Comparison of ENCODE assay signal across 12 cellular contexts in the genomic region with DNA sequence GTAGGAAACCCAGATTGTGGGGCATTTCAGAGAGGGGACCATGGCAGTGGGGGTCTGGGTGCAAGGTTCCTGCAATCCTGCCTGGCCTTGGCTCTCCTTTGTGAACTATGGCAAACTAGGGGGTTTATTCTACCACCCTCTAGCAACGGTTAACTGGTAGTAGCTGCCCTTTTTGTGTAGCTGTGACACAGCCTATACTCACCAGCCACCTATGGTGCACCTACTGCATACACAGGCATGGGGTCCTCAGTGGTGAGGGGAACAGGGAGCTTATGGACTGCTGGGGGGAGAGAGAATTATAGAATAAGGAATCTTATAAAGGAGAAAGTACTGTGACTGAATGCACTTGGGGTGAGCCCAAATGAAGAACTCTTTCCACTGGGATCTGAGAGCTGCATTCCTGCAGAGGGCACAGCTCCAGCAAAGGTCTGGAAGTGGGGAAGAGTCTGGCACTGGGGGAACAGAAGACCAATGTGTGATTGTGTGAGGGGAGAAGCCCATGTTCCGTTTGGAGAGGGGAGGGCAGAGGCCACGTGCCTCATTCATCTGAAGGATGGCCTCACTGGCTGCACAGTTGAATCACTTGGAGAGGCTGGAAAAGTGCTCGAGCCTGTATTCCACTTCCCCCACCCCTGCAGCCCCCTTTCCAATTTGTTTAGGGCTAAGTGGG. TPM values are rescaled to one million over a fixed set of nuclear protein-coding genes. Genes with fewer than 3 reads are reported as not detected.
DNase-seq lines count a peak whose midpoint lies in the region; ATAC-seq, FAIRE-seq and TF ChIP-seq lines count a peak whose summit lies in the region.
"Had no signal": no experiment of that assay in that cellular context is flagged by ENCODE, and none has a peak within 500 bp of the region (broad histone marks: within the 10 kb centered on the region; RNA-seq: fewer than 3 reads in every experiment).

No MANE protein-coding gene starts in this region.

- TF ChIP-seq RAD21 in liver (IDR thresholded peaks at IDR 0.05) (no peak), HepG2 (CRISPR knock-in tag; IDR thresholded peaks at IDR 0.05) (no peak)

- TF ChIP-seq CTCF in liver (IDR thresholded peaks at IDR 0.05; ENCODE audit: low read depth, low read length, missing input control) (no peak), HepG2 (CRISPR knock-in tag; IDR thresholded peaks at IDR 0.05) (no peak), bronchial epithelial cell (IDR thresholded peaks at IDR 0.05; ENCODE audit: insufficient read depth, low read length, severe bottlenecking) (no peak), natural killer cell (IDR thresholded peaks at IDR 0.05) (no peak), vagina (IDR thresholded peaks at IDR 0.05) (no peak)

- H3K27ac ChIP-seq in liver (ENCODE audit: low read depth in 1 of 2, low read length in 2 of 2), result peak overlapping the region; percentile 80 to 89
- no peak overlapping the region for H3K27ac ChIP-seq in HepG2 (ENCODE audit: extremely low read length, insufficient read depth, low read length)
- peak overlapping the region; percentile 80 for H3K27ac ChIP-seq in vagina
- H3K27ac ChIP-seq in small intestine (ENCODE audit: low read depth in 1 of 2, low read length in 1 of 2), result no peak overlapping the region

- in situ Hi-C loops in HepG2 (cut with HindIII; ENCODE audit: extremely low pct_ligation_motif_present, low pct_unique_long_range_greater_than_20kb), result no loop called here

- no peaks in the 10 kb centered on the region for H3K9me3 Mint-ChIP-seq in natural killer cell

- no peaks in the 10 kb centered on the region for H3K27me3 ChIP-seq in liver (ENCODE audit: control insufficient read depth in 4 of 4, insufficient read depth in 4 of 4, low read length in 3 of 4)
- peaks cover 0 to 6% of the 10 kb centered on the region in 2 experiments; a peak in 1 of 5 replicates for H3K27me3 ChIP-seq in HepG2 (ENCODE audit: control insufficient read depth in 1 of 2, insufficient read depth in 2 of 2, low read length in 2 of 2)
- no peaks in the 10 kb centered on the region for H3K27me3 ChIP-seq in bronchial epithelial cell (ENCODE audit: control insufficient read depth, insufficient read depth, low read length)
- H3K27me3 ChIP-seq in vagina, result no peaks in the 10 kb centered on the region
- H3K27me3 ChIP-seq in small intestine (ENCODE audit: control insufficient read depth in 2 of 2, insufficient read depth in 2 of 2, low read length in 2 of 2), result no peaks in the 10 kb centered on the region

- peak overlapping the region; percentile 39 to 83 for H3K9ac ChIP-seq in liver (ENCODE audit: low read depth in 1 of 2, low read length in 2 of 2)
- no peak overlapping the region for H3K9ac ChIP-seq in HepG2 (ENCODE audit: insufficient read depth, low read depth, low read length)

- POLR2A ChIA-PET in HepG2 (lab: Yijun Ruan, JAX), result interaction anchor here (1.3 to 1.8 kb wide), 2 partner anchors 18 to 27 kb away, joined by 3 to 5 read pairs; a partner anchor contains a TSS

- TF ChIP-seq EP300 in HepG2 (IDR thresholded peaks at IDR 0.05; ENCODE audit: low read depth in 2 of 2, low read length in 2 of 2) (no peak), HepG2 (CRISPR knock-in tag; IDR thresholded peaks at IDR 0.05; ENCODE audit: borderline replicate concordance) (no peak)

- intact Hi-C loops in HepG2 (cut with micrococcal nuclease; ENCODE audit: unreplicated experiment) (no loop called here), natural killer cell (cut with micrococcal nuclease) (no loop called here), vagina (cut with DNase I) (loop anchor here (5.0 kb wide), 1 partner anchor 57 kb away; a partner anchor contains a TSS)

- no peak overlapping the region for H3K27ac Mint-ChIP-seq in natural killer cell
- H3K27ac Mint-ChIP-seq: CD14-positive monocyte had no signal

- no peaks in the 10 kb centered on the region for H3K36me3 ChIP-seq in liver (ENCODE audit: control insufficient read depth in 4 of 4, insufficient read depth in 3 of 4, low read depth in 1 of 4, low read length in 3 of 4)
- no peaks in the 10 kb centered on the region for H3K36me3 ChIP-seq in HepG2 (replicated peaks in 1 of 2; ENCODE audit: control insufficient read depth in 1 of 2, insufficient read depth in 2 of 2, low read length in 2 of 2)
- H3K36me3 ChIP-seq in bronchial epithelial cell (ENCODE audit: control insufficient read depth, insufficient read depth, low read length), result peaks cover 9% of the 10 kb centered on the region
- no peaks in the 10 kb centered on the region for H3K36me3 ChIP-seq in vagina
- H3K36me3 ChIP-seq in small intestine (ENCODE audit: control insufficient read depth in 2 of 2, insufficient read depth in 2 of 2, low read length in 2 of 2), result no peaks in the 10 kb centered on the region

- no peak overlapping the region for H3K4me2 ChIP-seq in HepG2 (ENCODE audit: low read depth, low read length)

- H3K4me1 ChIP-seq in liver (ENCODE audit: control insufficient read depth in 4 of 4, insufficient read depth in 4 of 4, low read length in 3 of 4) (peaks cover 4 to 19% (median 10%) of the 10 kb centered on the region in 4 donors), HepG2 (ENCODE audit: insufficient read depth, low read length) (peaks cover 55% of the 10 kb centered on the region), vagina (peaks cover 24% of the 10 kb centered on the region), small intestine (ENCODE audit: control insufficient read depth in 2 of 2, insufficient read depth in 1 of 2, low read depth in 1 of 2, low read length in 1 of 2) (peaks cover 0 to 4% of the 10 kb centered on the region in 2 donors)

- H3K4me3 ChIP-seq in liver (ENCODE audit: low read depth in 1 of 3, low read length in 3 of 3) (peak overlapping the region; percentile 60 to 78 (median 77)), HepG2 (replicated peaks in 1 of 3; ENCODE audit: insufficient read depth in 1 of 3, low read depth in 2 of 3, low read length in 3 of 3) (no peak overlapping the region), bronchial epithelial cell (ENCODE audit: low read depth, low read length) (peak overlapping the region; percentile 95), vagina (peak overlapping the region in 1 of 2 donors; percentile 59), small intestine (ENCODE audit: low read depth in 1 of 2, low read length in 2 of 2) (no peak overlapping the region)

- peaks cover 9 to 17% of the 10 kb centered on the region in 2 donors for H3K4me1 Mint-ChIP-seq in natural killer cell

- peak overlapping the region; percentile 53 for H3K4me3 Mint-ChIP-seq in natural killer cell
- H3K4me3 Mint-ChIP-seq: CD14-positive monocyte had no signal

- 35% methylated on average over 4 of the region's 4 CpGs for WGBS in liver
- 43% methylated on average over 3 of the region's 4 CpGs for WGBS in HepG2 (ENCODE audit: low lambda C conversion rate)
- WGBS in small intestine, 3 donors, result 52 to 69% (median 54%) methylated on average over 4 of the region's 4 CpGs

- ATAC-seq in HepG2, result no peak
- no peak for ATAC-seq in natural killer cell
- no peak for ATAC-seq in HG03571 (IDR thresholded peaks at IDR 0.05; ENCODE audit: unreplicated experiment)

- H4K20me1 ChIP-seq in HepG2 (ENCODE audit: insufficient read depth, low read length), result no peaks in the 10 kb centered on the region

- DNase-seq in HepG2 (ENCODE audit: low spot score) (no peak), bronchial epithelial cell (ENCODE audit: low read depth) (peak; percentile 33), natural killer cell (no peak), vagina (ENCODE audit: extremely low spot score in 2 of 2) (no peak), UCSD-AML1 (lab: John Stamatoyannopoulos, UW; ENCODE audit: unreplicated experiment) (no peak), small intestine (no peak)
- DNase-seq: activated CD8-positive, alpha-beta memory T cell treated with anti-CD3 and anti-CD28 coated beads, Interleukin-2, amount 50 U/mL, for 48 hours; NCI-H2171 had no signal

- H3K9me3 ChIP-seq in liver (ENCODE audit: control insufficient read depth in 4 of 4, low read length in 3 of 4), result no peaks in the 10 kb centered on the region
- peaks cover 10% of the 10 kb centered on the region for H3K9me3 ChIP-seq in HepG2 (ENCODE audit: low read length)
- H3K9me3 ChIP-seq in vagina, result no peaks in the 10 kb centered on the region
- no peaks in the 10 kb centered on the region for H3K9me3 ChIP-seq in small intestine (ENCODE audit: control insufficient read depth, low read depth)

- no peaks in the 10 kb centered on the region for H3K79me2 ChIP-seq in HepG2 (ENCODE audit: insufficient read depth, low read length)

- BruUV-seq in HepG2 (replicated peaks; lab: Mats Ljungman, UMichigan), result no TSS peak

- H3K27me3 Mint-ChIP-seq in natural killer cell (ENCODE audit: low read depth in 2 of 2), result peaks cover 0 to 12% of the 10 kb centered on the region in 2 donors

- H2AFZ ChIP-seq in HepG2 (ENCODE audit: low read length), result no peak overlapping the region

- no peaks in the 10 kb centered on the region for H3K36me3 Mint-ChIP-seq in natural killer cell

- FAIRE-seq in HepG2 (lab: Jason Lieb, UNC), result no peak
- FAIRE-seq in bronchial epithelial cell (lab: Jason Lieb, UNC), result no peak
- no peak for FAIRE-seq in small intestine (lab: Jason Lieb, UNC)

- TF ChIP-seq POLR2A in HepG2 (IDR thresholded peaks at IDR 0.05; ENCODE audit: insufficient read depth in 1 of 2, low read depth in 2 of 2, low read length in 2 of 2) (no peak), vagina (IDR thresholded peaks at IDR 0.05) (no peak)

- CTCF ChIA-PET in HepG2 (lab: Yijun Ruan, JAX; ENCODE audit: low intra/inter-chr PET ratio, low total read pairs), result no interaction called here

RNA-seq across cellular contexts. Expression of a gene that starts 2.1 kb away (rescaled TPM):
- total RNA-seq in liver (100 to 1,000 TPM; 213 to 754 TPM), HepG2 (2016; rRNA removed; fragmentation: Illumina TruSeq; extraction: Trizol) (288 and 327 TPM in 2 replicates), bronchial epithelial cell (212 and 261 TPM in 2 replicates), natural killer cell (10 to 100 TPM; 17.6 to 23.1 (median 20.0) TPM), vagina (3,049 TPM)
- polyA plus RNA-seq in liver (1,000 to 10,000 TPM; 2,051 to 3,979 TPM), HepG2 (2011; rRNA removed) (9.8 and 19.7 TPM in 2 replicates), small intestine (100 to 1,000 TPM in 2 of 3 donors, 10 to 100 TPM in 1; 93.7 to 776 (median 137) TPM)
- 73.9 and 100 TPM in 2 replicates for total RNA-seq in HepG2 (2016; cell fraction: cytosol; rRNA removed; fragmentation: Illumina TruSeq; extraction: Trizol; ENCODE audit: low read depth)
- total RNA-seq in HepG2 (2016; cell fraction: insoluble cytoplasmic fraction; rRNA removed; fragmentation: Illumina TruSeq; extraction: Trizol), result 257 and 313 TPM in 2 replicates
- total RNA-seq in HepG2 (2016; cell fraction: membrane; rRNA removed; fragmentation: Illumina TruSeq; extraction: Trizol), result 97.1 and 117 TPM in 2 replicates
- total RNA-seq in HepG2 (2016; cell fraction: nucleus; rRNA removed; fragmentation: Illumina TruSeq; extraction: Trizol), result 90.2 and 125 TPM in 2 replicates
- 45.2 and 131 TPM in 2 replicates for polyA plus RNA-seq in HepG2 (2011; cell fraction: cytosol; rRNA removed)
- polyA plus RNA-seq in HepG2 (2011; cell fraction: nucleus; rRNA removed), result 13.2 and 26.8 TPM in 2 replicates
- polyA plus RNA-seq in HepG2 (2012), result 19.2 and 23.8 TPM in 2 replicates
- polyA plus RNA-seq in HepG2 (2016; cell fraction: cytosol; fragmentation: Illumina TruSeq; extraction: Trizol; ENCODE audit: low read depth), result 63.5 and 83.4 TPM in 2 replicates
- polyA plus RNA-seq in HepG2 (2016; cell fraction: insoluble cytoplasmic fraction; fragmentation: Illumina TruSeq; extraction: Trizol; ENCODE audit: low read depth), result 331 and 345 TPM in 2 replicates
- polyA plus RNA-seq in HepG2 (2016; cell fraction: membrane; fragmentation: Illumina TruSeq; extraction: Trizol; ENCODE audit: low read depth), result 110 and 112 TPM in 2 replicates
- 198 and 202 TPM in 2 replicates for polyA plus RNA-seq in HepG2 (2016; cell fraction: nucleus; fragmentation: Illumina TruSeq; extraction: Trizol; ENCODE audit: insufficient read depth, low read depth)
- polyA minus RNA-seq in HepG2 (2011; rRNA and poly(A)+ RNA removed; ENCODE audit: low replicate concordance), result 60.6 and 119 TPM in 2 replicates
- 14.0 and 19.4 TPM in 2 replicates for polyA minus RNA-seq in HepG2 (2011; cell fraction: cytosol; rRNA and poly(A)+ RNA removed)
- 6.5 and 8.1 TPM in 2 replicates for polyA minus RNA-seq in HepG2 (2011; cell fraction: nucleus; rRNA and poly(A)+ RNA removed)

RNA-seq across cellular contexts. Expression of a gene that starts 14.8 kb away (rescaled TPM):
- 1,000 to 10,000 TPM in 1 of 2 donors, 1 to 10 TPM in 1; 4.4 to 1,396 TPM for total RNA-seq in liver
- 1,000 to 10,000 TPM in 1 of 2 donors, 100 to 1,000 TPM in 1; 479 to 1,775 TPM for polyA plus RNA-seq in liver
- 0.60 TPM in 1 of 2 replicates, not detected in the other for total RNA-seq in HepG2 (2016; rRNA removed; fragmentation: Illumina TruSeq; extraction: Trizol)
- total RNA-seq in HepG2 (2016; cell fraction: cytosol; rRNA removed; fragmentation: Illumina TruSeq; extraction: Trizol; ENCODE audit: low read depth), result not detected in 2 replicates
- not detected in 2 replicates for total RNA-seq in HepG2 (2016; cell fraction: insoluble cytoplasmic fraction; rRNA removed; fragmentation: Illumina TruSeq; extraction: Trizol)
- total RNA-seq in HepG2 (2016; cell fraction: membrane; rRNA removed; fragmentation: Illumina TruSeq; extraction: Trizol), result not detected in 2 replicates
- 0.65 TPM in 1 of 2 replicates, not detected in the other for total RNA-seq in HepG2 (2016; cell fraction: nucleus; rRNA removed; fragmentation: Illumina TruSeq; extraction: Trizol)
- not detected in 2 replicates for polyA plus RNA-seq in HepG2 (2011; rRNA removed)
- polyA plus RNA-seq in HepG2 (2011; cell fraction: cytosol; rRNA removed), result not detected in 2 replicates
- not detected in 2 replicates for polyA plus RNA-seq in HepG2 (2011; cell fraction: nucleus; rRNA removed)
- not detected in 2 replicates for polyA plus RNA-seq in HepG2 (2012)
- 0.37 TPM in 1 of 2 replicates, not detected in the other for polyA plus RNA-seq in HepG2 (2016; cell fraction: cytosol; fragmentation: Illumina TruSeq; extraction: Trizol; ENCODE audit: low read depth)
- polyA plus RNA-seq in HepG2 (2016; cell fraction: insoluble cytoplasmic fraction; fragmentation: Illumina TruSeq; extraction: Trizol; ENCODE audit: low read depth), result 1.2 TPM in 1 of 2 replicates, not detected in the other
- polyA plus RNA-seq in HepG2 (2016; cell fraction: membrane; fragmentation: Illumina TruSeq; extraction: Trizol; ENCODE audit: low read depth), result not detected in 2 replicates
- polyA plus RNA-seq in HepG2 (2016; cell fraction: nucleus; fragmentation: Illumina TruSeq; extraction: Trizol; ENCODE audit: insufficient read depth, low read depth), result 2.4 TPM in 1 of 2 replicates, not detected in the other
- not detected in 2 replicates for polyA minus RNA-seq in HepG2 (2011; rRNA and poly(A)+ RNA removed; ENCODE audit: low replicate concordance)
- polyA minus RNA-seq in HepG2 (2011; cell fraction: cytosol; rRNA and poly(A)+ RNA removed), result not detected in 2 replicates
- not detected in 2 replicates for polyA minus RNA-seq in HepG2 (2011; cell fraction: nucleus; rRNA and poly(A)+ RNA removed)
- not detected in 2 replicates for total RNA-seq in bronchial epithelial cell
- not detected for total RNA-seq in natural killer cell
- total RNA-seq in vagina, result not detected
- polyA plus RNA-seq in small intestine, result 10 to 100 TPM in 2 of 3 donors, 1 to 10 TPM in 1; 3.6 to 73.8 (median 51.9) TPM
- total RNA-seq: fibroblast of lung had no signal
- polyA plus RNA-seq: fibroblast of lung had no signal

RNA-seq across cellular contexts. Expression of a gene that starts 16.5 kb away (rescaled TPM):
- total RNA-seq in liver (1,000 to 10,000 TPM in 1 of 2 donors, 100 to 1,000 TPM in 1; 152 to 2,353 TPM), HepG2 (2016; rRNA removed; fragmentation: Illumina TruSeq; extraction: Trizol) (377 and 511 TPM in 2 replicates), bronchial epithelial cell (0.64 TPM in 1 of 2 replicates, not detected in the other), natural killer cell (1 to 10 TPM in 1 of 3 donors, under 1 TPM in 1, not detected in 1; 0.80 to 1.5 TPM), vagina (not detected)
- polyA plus RNA-seq in liver (1,000 to 10,000 TPM; 4,443 to 9,444 TPM), HepG2 (2011; rRNA removed) (1.1 and 3.6 TPM in 2 replicates), small intestine (100 to 1,000 TPM; 193 to 428 (median 257) TPM)
- 81.8 and 119 TPM in 2 replicates for total RNA-seq in HepG2 (2016; cell fraction: cytosol; rRNA removed; fragmentation: Illumina TruSeq; extraction: Trizol; ENCODE audit: low read depth)
- total RNA-seq in HepG2 (2016; cell fraction: insoluble cytoplasmic fraction; rRNA removed; fragmentation: Illumina TruSeq; extraction: Trizol), result 362 and 548 TPM in 2 replicates
- total RNA-seq in HepG2 (2016; cell fraction: membrane; rRNA removed; fragmentation: Illumina TruSeq; extraction: Trizol), result 191 and 213 TPM in 2 replicates
- total RNA-seq in HepG2 (2016; cell fraction: nucleus; rRNA removed; fragmentation: Illumina TruSeq; extraction: Trizol), result 142 and 170 TPM in 2 replicates
- polyA plus RNA-seq in HepG2 (2011; cell fraction: cytosol; rRNA removed), result 1.00 and 10.2 TPM in 2 replicates
- polyA plus RNA-seq in HepG2 (2011; cell fraction: nucleus; rRNA removed), result 2.0 and 3.1 TPM in 2 replicates
- polyA plus RNA-seq in HepG2 (2012), result 11.3 and 12.1 TPM in 2 replicates
- 179 and 216 TPM in 2 replicates for polyA plus RNA-seq in HepG2 (2016; cell fraction: cytosol; fragmentation: Illumina TruSeq; extraction: Trizol; ENCODE audit: low read depth)
- polyA plus RNA-seq in HepG2 (2016; cell fraction: insoluble cytoplasmic fraction; fragmentation: Illumina TruSeq; extraction: Trizol; ENCODE audit: low read depth), result 943 and 977 TPM in 2 replicates
- 335 and 361 TPM in 2 replicates for polyA plus RNA-seq in HepG2 (2016; cell fraction: membrane; fragmentation: Illumina TruSeq; extraction: Trizol; ENCODE audit: low read depth)
- polyA plus RNA-seq in HepG2 (2016; cell fraction: nucleus; fragmentation: Illumina TruSeq; extraction: Trizol; ENCODE audit: insufficient read depth, low read depth), result 454 and 473 TPM in 2 replicates
- polyA minus RNA-seq in HepG2 (2011; rRNA and poly(A)+ RNA removed; ENCODE audit: low replicate concordance), result 4.1 TPM in 1 of 2 replicates, not detected in the other
- 2.0 TPM in 1 of 2 replicates, not detected in the other for polyA minus RNA-seq in HepG2 (2011; cell fraction: cytosol; rRNA and poly(A)+ RNA removed)
- polyA minus RNA-seq in HepG2 (2011; cell fraction: nucleus; rRNA and poly(A)+ RNA removed), result not detected in 2 replicates

RNA-seq across cellular contexts. Expression of a gene that starts 26.6 kb away (rescaled TPM):
- total RNA-seq in liver, result 100 to 1,000 TPM in 1 of 2 donors, 10 to 100 TPM in 1; 14.2 to 142 TPM
- 100 to 1,000 TPM; 126 to 895 TPM for polyA plus RNA-seq in liver
- total RNA-seq in HepG2 (2016; rRNA removed; fragmentation: Illumina TruSeq; extraction: Trizol), result 169 and 211 TPM in 2 replicates
- total RNA-seq in HepG2 (2016; cell fraction: cytosol; rRNA removed; fragmentation: Illumina TruSeq; extraction: Trizol; ENCODE audit: low read depth), result 74.8 and 116 TPM in 2 replicates
- 152 and 218 TPM in 2 replicates for total RNA-seq in HepG2 (2016; cell fraction: insoluble cytoplasmic fraction; rRNA removed; fragmentation: Illumina TruSeq; extraction: Trizol)
- total RNA-seq in HepG2 (2016; cell fraction: membrane; rRNA removed; fragmentation: Illumina TruSeq; extraction: Trizol), result 102 and 129 TPM in 2 replicates
- 74.7 and 86.2 TPM in 2 replicates for total RNA-seq in HepG2 (2016; cell fraction: nucleus; rRNA removed; fragmentation: Illumina TruSeq; extraction: Trizol)
- polyA plus RNA-seq in HepG2 (2011; rRNA removed), result 1.2 and 1.9 TPM in 2 replicates
- 0.65 and 3.2 TPM in 2 replicates for polyA plus RNA-seq in HepG2 (2011; cell fraction: cytosol; rRNA removed)
- 0.74 and 1.2 TPM in 2 replicates for polyA plus RNA-seq in HepG2 (2011; cell fraction: nucleus; rRNA removed)
- polyA plus RNA-seq in HepG2 (2012), result 7.4 and 10.6 TPM in 2 replicates
- 118 and 166 TPM in 2 replicates for polyA plus RNA-seq in HepG2 (2016; cell fraction: cytosol; fragmentation: Illumina TruSeq; extraction: Trizol; ENCODE audit: low read depth)
- 244 and 275 TPM in 2 replicates for polyA plus RNA-seq in HepG2 (2016; cell fraction: insoluble cytoplasmic fraction; fragmentation: Illumina TruSeq; extraction: Trizol; ENCODE audit: low read depth)
- polyA plus RNA-seq in HepG2 (2016; cell fraction: membrane; fragmentation: Illumina TruSeq; extraction: Trizol; ENCODE audit: low read depth), result 146 and 151 TPM in 2 replicates
- polyA plus RNA-seq in HepG2 (2016; cell fraction: nucleus; fragmentation: Illumina TruSeq; extraction: Trizol; ENCODE audit: insufficient read depth, low read depth), result 115 and 132 TPM in 2 replicates
- polyA minus RNA-seq in HepG2 (2011; rRNA and poly(A)+ RNA removed; ENCODE audit: low replicate concordance), result 0.28 and 5.1 TPM in 2 replicates
- polyA minus RNA-seq in HepG2 (2011; cell fraction: cytosol; rRNA and poly(A)+ RNA removed), result 1.3 and 2.2 TPM in 2 replicates
- 0.64 TPM in 1 of 2 replicates, not detected in the other for polyA minus RNA-seq in HepG2 (2011; cell fraction: nucleus; rRNA and poly(A)+ RNA removed)
- 1.5 and 1.6 TPM in 2 replicates for total RNA-seq in bronchial epithelial cell
- total RNA-seq in natural killer cell, result 1 to 10 TPM; 3.8 to 8.0 (median 5.4) TPM
- total RNA-seq in vagina, result 16.0 TPM
- 10 to 100 TPM; 13.4 to 38.0 (median 20.3) TPM for polyA plus RNA-seq in small intestine

RNA-seq across cellular contexts. Expression of a gene that starts 32.7 kb away (rescaled TPM):
- total RNA-seq in liver (1 to 10 TPM in 1 of 2 donors, not detected in 1; 1.5 TPM), HepG2 (2016; rRNA removed; fragmentation: Illumina TruSeq; extraction: Trizol) (0.89 TPM in 1 of 2 replicates, not detected in the other), bronchial epithelial cell (not detected in 2 replicates), natural killer cell (not detected), vagina (not detected)
- polyA plus RNA-seq in liver (1 to 10 TPM in 1 of 2 donors, not detected in 1; 1.2 TPM), HepG2 (2011; rRNA removed) (not detected in 2 replicates), small intestine (not detected)
- total RNA-seq in HepG2 (2016; cell fraction: cytosol; rRNA removed; fragmentation: Illumina TruSeq; extraction: Trizol; ENCODE audit: low read depth), result not detected in 2 replicates
- total RNA-seq in HepG2 (2016; cell fraction: insoluble cytoplasmic fraction; rRNA removed; fragmentation: Illumina TruSeq; extraction: Trizol), result 0.45 TPM in 1 of 2 replicates, not detected in the other
- total RNA-seq in HepG2 (2016; cell fraction: membrane; rRNA removed; fragmentation: Illumina TruSeq; extraction: Trizol), result not detected in 2 replicates
- total RNA-seq in HepG2 (2016; cell fraction: nucleus; rRNA removed; fragmentation: Illumina TruSeq; extraction: Trizol), result not detected in 2 replicates
- polyA plus RNA-seq in HepG2 (2011; cell fraction: cytosol; rRNA removed), result not detected in 2 replicates
- polyA plus RNA-seq in HepG2 (2011; cell fraction: nucleus; rRNA removed), result not detected in 2 replicates
- not detected in 2 replicates for polyA plus RNA-seq in HepG2 (2012)
- 1.1 TPM in 1 of 2 replicates, not detected in the other for polyA plus RNA-seq in HepG2 (2016; cell fraction: cytosol; fragmentation: Illumina TruSeq; extraction: Trizol; ENCODE audit: low read depth)
- 1.3 TPM in 1 of 2 replicates, not detected in the other for polyA plus RNA-seq in HepG2 (2016; cell fraction: insoluble cytoplasmic fraction; fragmentation: Illumina TruSeq; extraction: Trizol; ENCODE audit: low read depth)
- not detected in 2 replicates for polyA plus RNA-seq in HepG2 (2016; cell fraction: membrane; fragmentation: Illumina TruSeq; extraction: Trizol; ENCODE audit: low read depth)
- not detected in 2 replicates for polyA plus RNA-seq in HepG2 (2016; cell fraction: nucleus; fragmentation: Illumina TruSeq; extraction: Trizol; ENCODE audit: insufficient read depth, low read depth)
- polyA minus RNA-seq in HepG2 (2011; rRNA and poly(A)+ RNA removed; ENCODE audit: low replicate concordance), result not detected in 2 replicates
- polyA minus RNA-seq in HepG2 (2011; cell fraction: cytosol; rRNA and poly(A)+ RNA removed), result not detected in 2 replicates
- not detected in 2 replicates for polyA minus RNA-seq in HepG2 (2011; cell fraction: nucleus; rRNA and poly(A)+ RNA removed)
- total RNA-seq: fibroblast of lung had no signal
- polyA plus RNA-seq: CD14-positive monocyte, fibroblast of lung had no signal

Comparison
In these comparisons a context has a peak if more than half of its experiments do, and no peak if none do; other contexts are left out.
1. H3K27ac ChIP-seq: peak in liver (2 of 2) and vagina (single experiment); none in HepG2 (single experiment) and small intestine (0 of 2).
2. H3K4me3 ChIP-seq: peak in liver (3 of 3) and bronchial epithelial cell (single experiment); none in HepG2 (0 of 3) and small intestine (0 of 2).
3. RNA of a gene that starts 16.5 kb away (total RNA-seq): 152 to 2,353 TPM in liver and 81.8 to 548 TPM in HepG2; 0.80 to 1.5 TPM in natural killer cell, 0.64 TPM in bronchial epithelial cell and not detected in vagina (single experiment); every median in the first group is over 10 times any median in the second.